Comparison of ENCODE assay signal across 8 cellular contexts in the genomic region with DNA sequence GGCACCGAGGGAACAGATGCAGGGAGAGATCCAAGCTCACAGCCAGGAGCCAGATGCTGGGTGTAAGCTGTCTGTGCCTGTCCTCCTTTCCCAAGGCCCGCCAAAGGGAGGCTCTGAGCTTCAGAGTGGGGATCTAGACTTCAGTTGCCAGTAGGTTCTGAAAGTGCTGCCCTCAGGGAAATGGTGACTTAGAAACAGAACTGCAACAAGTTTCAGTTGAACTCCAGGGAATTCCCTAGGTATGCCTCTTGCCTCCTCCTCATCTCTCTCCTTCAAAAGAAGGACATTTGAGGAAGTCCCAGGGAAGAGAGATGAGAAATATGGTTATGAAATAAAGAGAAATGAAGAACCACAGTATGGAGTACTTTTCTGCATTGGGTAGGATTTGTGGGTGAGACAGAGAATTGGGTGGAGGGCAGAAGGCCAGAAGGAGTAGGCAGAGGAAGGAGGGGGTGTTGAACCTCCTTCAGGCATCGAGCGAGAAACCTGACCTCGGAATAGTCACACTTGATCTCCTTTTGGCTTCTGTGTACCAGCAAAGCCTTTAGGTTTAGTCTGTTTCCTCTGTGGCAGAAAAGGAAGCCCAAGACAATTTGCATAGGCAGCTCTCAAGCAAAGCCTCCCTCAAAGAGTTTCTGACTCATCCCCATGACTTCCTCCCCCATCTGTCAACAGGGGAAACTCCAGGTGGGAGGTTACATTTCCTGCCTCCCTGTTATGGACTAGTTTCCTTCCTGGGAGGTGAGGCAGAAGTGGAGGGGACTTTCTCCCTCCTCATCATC. TPM values are rescaled to one million over a fixed set of nuclear protein-coding genes. Genes with fewer than 3 reads are reported as not detected.
DNase-seq lines count a peak whose midpoint lies in the region; ATAC-seq, FAIRE-seq and TF ChIP-seq lines count a peak whose summit lies in the region.

No MANE protein-coding gene starts in this region.

- DNase-seq in A549 (ENCODE audit: low read depth in 1 of 2, low spot score in 1 of 2): peak; percentile 79 to 86
- peak; percentile 81 for DNase-seq in NCI-H69 (lab: John Stamatoyannopoulos, UW)
- DNase-seq in activated CD8-positive, alpha-beta memory T cell treated with anti-CD3 and anti-CD28 coated beads, Interleukin-2, amount 50 U/mL, for 4 hours: peak; percentile 55
- DNase-seq in fibroblast of the aortic adventitia (ENCODE audit: low read depth): peak; percentile 70
- DNase-seq in smooth muscle cell (lab: John Stamatoyannopoulos, UW; ENCODE audit: unreplicated experiment): no peak
- DNase-seq in NCI-H1105 treated with DMSO at 0.1 percent for 48 hours (lab: John Stamatoyannopoulos, UW): no peak

- no peaks in the 10 kb centered on the region for H3K36me3 ChIP-seq in smooth muscle cell (ENCODE audit: low read depth)

- TF ChIP-seq EP300 in A549 (IDR thresholded peaks at IDR 0.05): no peak

- FAIRE-seq in A549 (lab: Jason Lieb, UNC): no peak

- H3K4me1 ChIP-seq in A549 (peaks cover 22% of the 10 kb centered on the region), smooth muscle cell (ENCODE audit: low read depth) (no peaks in the 10 kb centered on the region)

- peaks cover 9% of the 10 kb centered on the region for H3F3A ChIP-seq in smooth muscle cell (ENCODE audit: low read depth)

- TF ChIP-seq CTCF in A549 (IDR thresholded peaks at IDR 0.05) (no peak), fibroblast of the aortic adventitia (IDR thresholded peaks at IDR 0.05; ENCODE audit: insufficient read depth, low read length) (no peak), smooth muscle cell (IDR thresholded peaks at IDR 0.05; ENCODE audit: borderline replicate concordance, insufficient read depth, poor library complexity, severe bottlenecking) (no peak)

- no peaks in the 10 kb centered on the region for H3K27me3 ChIP-seq in smooth muscle cell (ENCODE audit: low read depth)

- H3K9ac ChIP-seq in smooth muscle cell (ENCODE audit: low read depth): peak overlapping the region; percentile 22

- no peak overlapping the region for H2AFZ ChIP-seq in smooth muscle cell (ENCODE audit: low read depth)

- WGBS in A549 (ENCODE audit: missing lambda C conversion rate): 45% methylated on average over 5 of the region's 5 CpGs
- WGBS in smooth muscle cell (ENCODE audit: low lambda C conversion rate): 23% methylated on average over 5 of the region's 5 CpGs

- CTCF ChIA-PET in A549 (lab: Yijun Ruan, JAX): interaction anchor here (0.6 to 5.0 kb wide), 13 partner anchors 8 to 932 kb away, joined by 3 to 51 read pairs (median 4); no protein-coding TSS in a partner anchor

- no peak for TF ChIP-seq RAD21 in A549 (conservative IDR thresholded peaks at IDR 0.05 in 1 of 2, IDR thresholded peaks at IDR 0.05 in 1 of 2)

- ATAC-seq in A549 (peak; percentile 86 to 91), GM18511 (IDR thresholded peaks at IDR 0.05; ENCODE audit: unreplicated experiment) (peak; percentile 95), HG02970 (IDR thresholded peaks at IDR 0.05; ENCODE audit: low FRiP score, unreplicated experiment) (peak; percentile 84)

- peak overlapping the region; percentile 65 for H3K4me2 ChIP-seq in A549
- peak overlapping the region; percentile 13 for H3K4me2 ChIP-seq in smooth muscle cell

- no peaks in the 10 kb centered on the region for H3K79me2 ChIP-seq in smooth muscle cell (ENCODE audit: low read depth)

- H3K27ac ChIP-seq in A549 (peak overlapping the region; percentile 35 to 80), smooth muscle cell (ENCODE audit: low read depth) (peak overlapping the region; percentile 78)

- TF ChIP-seq POLR2A in A549 (IDR thresholded peaks at IDR 0.05; ENCODE audit: low read length): no peak

- POLR2A ChIA-PET in A549 (lab: Yijun Ruan, JAX): interaction anchor here (2.2 kb wide), 1 partner anchor 47 kb away, joined by 5 read pairs; no protein-coding TSS in a partner anchor

- H4K20me1 ChIP-seq in smooth muscle cell (ENCODE audit: low read depth): no peaks in the 10 kb centered on the region

- no peak overlapping the region for H3K4me3 ChIP-seq in A549
- no peak overlapping the region for H3K4me3 ChIP-seq in fibroblast of the aortic adventitia (ENCODE audit: low read depth, low read length)
- no peak overlapping the region for H3K4me3 ChIP-seq in smooth muscle cell

- no peaks in the 10 kb centered on the region for H3K9me3 ChIP-seq in A549
- no peaks in the 10 kb centered on the region for H3K9me3 ChIP-seq in smooth muscle cell (replicated peaks; ENCODE audit: low read depth)

TF ChIP-seq in A549, 52 proteins besides CTCF, POLR2A, EP300 and RAD21:
- TF ChIP-seq ZFP36 (IDR thresholded peaks at IDR 0.05; ENCODE audit: borderline replicate concordance, partially characterized antibody) (no peak), POLR2AphosphoS2 (conservative IDR thresholded peaks at IDR 0.05; ENCODE audit: low read length) (no peak), SMC3 (IDR thresholded peaks at IDR 0.05) (no peak), ZNF302 (CRISPR knock-in tag; IDR thresholded peaks at IDR 0.05) (no peak), RCOR1 (IDR thresholded peaks at IDR 0.05; ENCODE audit: low read depth, low read length) (no peak), SREBF2 (IDR thresholded peaks at IDR 0.05) (no peak), RARB (CRISPR knock-in tag; IDR thresholded peaks at IDR 0.05) (no peak), BHLHE40 (IDR thresholded peaks at IDR 0.05; ENCODE audit: low read depth, low read length) (no peak), MYC (IDR thresholded peaks at IDR 0.05; ENCODE audit: borderline replicate concordance, low read length) (no peak), KDM5A (IDR thresholded peaks at IDR 0.05) (no peak), FOSB (CRISPR knock-in tag; IDR thresholded peaks at IDR 0.05) (no peak), E2F6 (IDR thresholded peaks at IDR 0.05; ENCODE audit: borderline replicate concordance, low read depth) (no peak; the same call in 1 of the 2 replicates), RFX5 (IDR thresholded peaks at IDR 0.05) (no peak), PHF8 (IDR thresholded peaks at IDR 0.05; ENCODE audit: borderline replicate concordance, low read depth) (no peak), MAFK (IDR thresholded peaks at IDR 0.05; ENCODE audit: partially characterized antibody) (peak; percentile 17), EHF (CRISPR knock-in tag; IDR thresholded peaks at IDR 0.05) (no peak), MAZ (IDR thresholded peaks at IDR 0.05; ENCODE audit: borderline replicate concordance, low read depth, low read length) (no peak), JUNB (IDR thresholded peaks at IDR 0.05) (peak; percentile 39; the same call in 1 of the 2 replicates), TFCP2L1 (CRISPR knock-in tag; IDR thresholded peaks at IDR 0.05) (no peak), HEYL (CRISPR knock-in tag; IDR thresholded peaks at IDR 0.05) (no peak), FOSL2 (IDR thresholded peaks at IDR 0.05) (peak; percentile 63), FOSL2 (CRISPR knock-in tag; IDR thresholded peaks at IDR 0.05) (peak; percentile 81)
- TF ChIP-seq, protein P1, sequence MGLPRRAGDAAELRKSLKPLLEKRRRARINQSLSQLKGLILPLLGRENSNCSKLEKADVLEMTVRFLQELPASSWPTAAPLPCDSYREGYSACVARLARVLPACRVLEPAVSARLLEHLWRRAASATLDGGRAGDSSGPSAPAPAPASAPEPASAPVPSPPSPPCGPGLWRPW (IDR thresholded peaks at IDR 0.05): no peak
- TF ChIP-seq, protein P2, sequence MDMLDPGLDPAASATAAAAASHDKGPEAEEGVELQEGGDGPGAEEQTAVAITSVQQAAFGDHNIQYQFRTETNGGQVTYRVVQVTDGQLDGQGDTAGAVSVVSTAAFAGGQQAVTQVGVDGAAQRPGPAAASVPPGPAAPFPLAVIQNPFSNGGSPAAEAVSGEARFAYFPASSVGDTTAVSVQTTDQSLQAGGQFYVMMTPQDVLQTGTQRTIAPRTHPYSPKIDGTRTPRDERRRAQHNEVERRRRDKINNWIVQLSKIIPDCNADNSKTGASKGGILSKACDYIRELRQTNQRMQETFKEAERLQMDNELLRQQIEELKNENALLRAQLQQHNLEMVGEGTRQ (IDR thresholded peaks at IDR 0.05): no peak
TF ChIP-seq in A549: peak in this region for 3.

RNA-seq across cellular contexts. Expression of gene QPCT, which starts 45.7 kb away (rescaled TPM):
- polyA plus RNA-seq in A549 (2011; rRNA removed) (42.7 and 68.7 TPM in 2 replicates), A549 (2017; fragmentation: RNase III; extraction: RNeasy Plus Mini Kit Qiagen cat#74134 plus additional on column Dnase treatment) (16.6 to 20.0 TPM (median 18.7 TPM) in 3 replicates), smooth muscle cell (0.27 and 2.0 TPM in 2 replicates)
- 6.6 and 9.2 TPM in 2 replicates for polyA plus RNA-seq in A549 (2012; cell fraction: cytosol; rRNA removed)
- 6.0 and 7.1 TPM in 2 replicates for polyA plus RNA-seq in A549 (2012; cell fraction: nucleus; rRNA removed)
- 42.8 and 63.3 TPM in 2 replicates for polyA minus RNA-seq in A549 (2011; rRNA and poly(A)+ RNA removed)
- total RNA-seq in fibroblast of the aortic adventitia (ENCODE audit: low replicate concordance) (1.7 and 8.3 TPM in 2 replicates), smooth muscle cell (0.54 and 0.58 TPM in 2 replicates)

Comparison
In these comparisons a context has a peak if more than half of its experiments do, and no peak if none do; other contexts are left out.
1. DNase-seq: peak in A549 (2 of 2), NCI-H69 (single experiment), activated CD8-positive, alpha-beta memory T cell treated with anti-CD3 and anti-CD28 coated beads, Interleukin-2, amount 50 U/mL, for 4 hours (single experiment) and fibroblast of the aortic adventitia (single experiment); none in smooth muscle cell (single experiment) and NCI-H1105 treated with DMSO at 0.1 percent for 48 hours (single experiment).
2. Peak in every context shown above with its lines, with median percentiles within 50 percentile points of each other: ATAC-seq.